In genomic region chr3:152270145-152270870, GRCh38 we compare ENCODE assay signal across 8 cellular contexts. TPM values are rescaled to one million over a fixed set of nuclear protein-coding genes. Genes with fewer than 3 reads are reported as not detected.
DNase-seq lines count a peak whose midpoint lies in the region; ATAC-seq and TF ChIP-seq lines count a peak whose summit lies in the region.

No MANE protein-coding gene starts in this region.

- TF ChIP-seq RAD21 in SK-N-SH (IDR thresholded peaks at IDR 0.05; ENCODE audit: low read length), result no peak

- CTCF ChIA-PET in activated naive CD4-positive, alpha-beta T cell treated with anti-CD3 and anti-CD28 coated beads, Interleukin-2, amount 10 ng/mL, durations not matched to agents 7 days and 5 days (lab: Charles Lee), result interaction anchor here (1.2 to 2.6 kb wide), 2 partner anchors 26 to 72 kb away, joined by 3 to 8 read pairs; no protein-coding TSS in a partner anchor
- CTCF ChIA-PET in SK-N-SH (lab: Yijun Ruan, JAX), result interaction anchor here (0.9 to 1.6 kb wide), 3 partner anchors 39 to 171 kb away, joined by 3 to 4 read pairs (median 3); no protein-coding TSS in a partner anchor

- no peak for ATAC-seq in GM19463 (IDR thresholded peaks at IDR 0.05; ENCODE audit: unreplicated experiment)

- peak overlapping the region; percentile 87 for H3K4me2 ChIP-seq in SK-N-SH

- peak overlapping the region; percentile 96 for H3K9ac ChIP-seq in SK-N-SH

- H3K36me3 ChIP-seq in SK-N-SH (replicated peaks in 1 of 2; ENCODE audit: control insufficient read depth in 1 of 2, insufficient read depth in 2 of 2, low read length in 1 of 2) (peaks cover 2 to 15% of the 10 kb centered on the region in 2 experiments), neuron (ENCODE audit: insufficient read depth, low read length) (no peaks in the 10 kb centered on the region)

- DNase-seq in activated naive CD4-positive, alpha-beta T cell treated with anti-CD3 and anti-CD28 coated beads, Interleukin-2, amount 10 ng/mL, durations not matched to agents 7 days and 5 days, result no peak
- DNase-seq in activated naive CD4-positive, alpha-beta T cell treated with anti-CD3 and anti-CD28 coated beads, Interleukin-2, amount 50 U/mL, for 16 hours, result no peak
- DNase-seq in SK-N-SH (peak; percentile 10), erythroblast (lab: John Stamatoyannopoulos, UW) (peak; percentile 82 to 84), D341Med (ENCODE audit: low spot score) (no peak), NCI-H524 treated with DMSO at 0.1 percent for 48 hours (lab: John Stamatoyannopoulos, UW) (no peak)

- no peak for TF ChIP-seq EP300 in SK-N-SH (IDR thresholded peaks at IDR 0.05; ENCODE audit: borderline replicate concordance in 1 of 2, low read depth in 1 of 2, low read length in 1 of 2)

- TF ChIP-seq CTCF in SK-N-SH (IDR thresholded peaks at IDR 0.05), result no peak

- peaks cover 51% of the 10 kb centered on the region for H3K4me1 Mint-ChIP-seq in activated naive CD4-positive, alpha-beta T cell treated with anti-CD3 and anti-CD28 coated beads, Interleukin-2, amount 10 ng/mL, durations not matched to agents 7 days and 5 days

- H3K4me3 Mint-ChIP-seq in activated naive CD4-positive, alpha-beta T cell treated with anti-CD3 and anti-CD28 coated beads, Interleukin-2, amount 10 ng/mL, durations not matched to agents 7 days and 5 days, result peak overlapping the region; percentile 95

- H3K79me2 ChIP-seq in SK-N-SH (ENCODE audit: insufficient read depth), result peaks cover 83% of the 10 kb centered on the region

- peaks cover 63% of the 10 kb centered on the region for H3K36me3 Mint-ChIP-seq in activated naive CD4-positive, alpha-beta T cell treated with anti-CD3 and anti-CD28 coated beads, Interleukin-2, amount 10 ng/mL, durations not matched to agents 7 days and 5 days

- H3K9me2 ChIP-seq in SK-N-SH, result no peaks in the 10 kb centered on the region

- H3K27ac Mint-ChIP-seq in activated naive CD4-positive, alpha-beta T cell treated with anti-CD3 and anti-CD28 coated beads, Interleukin-2, amount 10 ng/mL, durations not matched to agents 7 days and 5 days, result peak overlapping the region; percentile 98

- POLR2A ChIA-PET in SK-N-SH (lab: Yijun Ruan, JAX), result no interaction called here

- H2AFZ ChIP-seq in SK-N-SH (ENCODE audit: low read depth), result no peak overlapping the region
- peak overlapping the region; percentile 68 for H2AFZ ChIP-seq in neuron (ENCODE audit: low read depth, low read length)

- peaks cover 5% of the 10 kb centered on the region for H4K20me1 ChIP-seq in SK-N-SH (ENCODE audit: insufficient read depth)

- peak overlapping the region; percentile 96 to 98 for H3K27ac ChIP-seq in SK-N-SH (ENCODE audit: low read depth in 2 of 2, low read length in 1 of 2)

- H3K9me3 ChIP-seq in SK-N-SH (no peaks in the 10 kb centered on the region), neuron (ENCODE audit: low read length) (no peaks in the 10 kb centered on the region)

- no peaks in the 10 kb centered on the region for H3K9me3 Mint-ChIP-seq in activated naive CD4-positive, alpha-beta T cell treated with anti-CD3 and anti-CD28 coated beads, Interleukin-2, amount 10 ng/mL, durations not matched to agents 7 days and 5 days

- 8% methylated on average over 9 of the region's 9 CpGs for WGBS in SK-N-SH (ENCODE audit: low lambda C conversion rate)

- H3K27me3 ChIP-seq in SK-N-SH (ENCODE audit: insufficient read depth), result no peaks in the 10 kb centered on the region
- no peaks in the 10 kb centered on the region for H3K27me3 ChIP-seq in neuron (ENCODE audit: insufficient read depth, low read length)

- H3K27me3 Mint-ChIP-seq in activated naive CD4-positive, alpha-beta T cell treated with anti-CD3 and anti-CD28 coated beads, Interleukin-2, amount 10 ng/mL, durations not matched to agents 7 days and 5 days, result no peaks in the 10 kb centered on the region

- peaks cover 45% of the 10 kb centered on the region for H3F3A ChIP-seq in SK-N-SH (replicated peaks; ENCODE audit: insufficient read depth)

- peaks cover 16 to 30% of the 10 kb centered on the region in 2 experiments; a peak in 3 of 4 replicates for H3K4me1 ChIP-seq in SK-N-SH (ENCODE audit: control insufficient read depth in 1 of 2, insufficient read depth in 2 of 2, low read depth in 1 of 2, low read length in 1 of 2)
- H3K4me1 ChIP-seq in neuron (ENCODE audit: insufficient read depth, low read length), result peaks cover 24% of the 10 kb centered on the region

- peak; percentile 63 for TF ChIP-seq POLR2A in erythroblast (IDR thresholded peaks at IDR 0.05; ENCODE audit: low read length)

- H3K4me3 ChIP-seq in SK-N-SH (ENCODE audit: low read depth in 2 of 2, low read length in 1 of 2) (peak overlapping the region; percentile 90 to 94), neuron (ENCODE audit: low read length) (peak overlapping the region; percentile 79)

TF ChIP-seq in SK-N-SH, 30 proteins besides CTCF, POLR2A, EP300 and RAD21:
- TF ChIP-seq MAX (IDR thresholded peaks at IDR 0.05; ENCODE audit: low read depth) (no peak), MXI1 (IDR thresholded peaks at IDR 0.05; ENCODE audit: low read depth, low read length) (no peak), USF2 (IDR thresholded peaks at IDR 0.05; ENCODE audit: borderline replicate concordance, low read depth, low read length) (no peak), SIN3A (IDR thresholded peaks at IDR 0.05; ENCODE audit: borderline replicate concordance, low read depth, low read length) (no peak; the same call in 1 of the 2 replicates), FOXJ3 (CRISPR knock-in tag; IDR thresholded peaks at IDR 0.05) (no peak), JUND (IDR thresholded peaks at IDR 0.05) (0 out of 2 replicates have a peak, but pooled peaks have one; percentile 3), FOXM1 (IDR thresholded peaks at IDR 0.05; ENCODE audit: low read depth) (no peak), IRF3 (IDR thresholded peaks at IDR 0.05; ENCODE audit: low read depth, low read length) (no peak)

RNA-seq across cellular contexts. Expression of gene MBNL1, which starts 1.6 kb away (rescaled TPM):
- polyA plus RNA-seq in SK-N-SH (2012; rRNA removed), result 44.3 and 65.1 TPM in 2 replicates
- 53.4 and 63.3 TPM in 2 replicates for polyA plus RNA-seq in SK-N-SH (2012; cell fraction: cytosol; rRNA removed)
- 56.9 and 69.6 TPM in 2 replicates for polyA plus RNA-seq in SK-N-SH (2012; cell fraction: nucleus; rRNA removed)

Comparison
In these comparisons a context has a peak if more than half of its experiments do, and no peak if none do; other contexts are left out.
1. DNase-seq: peak in SK-N-SH (single experiment) and erythroblast (2 of 2); none in activated naive CD4-positive, alpha-beta T cell treated with anti-CD3 and anti-CD28 coated beads, Interleukin-2, amount 10 ng/mL, durations not matched to agents 7 days and 5 days (single experiment), activated naive CD4-positive, alpha-beta T cell treated with anti-CD3 and anti-CD28 coated beads, Interleukin-2, amount 50 U/mL, for 16 hours (single experiment), D341Med (single experiment) and NCI-H524 treated with DMSO at 0.1 percent for 48 hours (single experiment).